ENCODE assay signal across 1 cellular context in the genomic region with DNA sequence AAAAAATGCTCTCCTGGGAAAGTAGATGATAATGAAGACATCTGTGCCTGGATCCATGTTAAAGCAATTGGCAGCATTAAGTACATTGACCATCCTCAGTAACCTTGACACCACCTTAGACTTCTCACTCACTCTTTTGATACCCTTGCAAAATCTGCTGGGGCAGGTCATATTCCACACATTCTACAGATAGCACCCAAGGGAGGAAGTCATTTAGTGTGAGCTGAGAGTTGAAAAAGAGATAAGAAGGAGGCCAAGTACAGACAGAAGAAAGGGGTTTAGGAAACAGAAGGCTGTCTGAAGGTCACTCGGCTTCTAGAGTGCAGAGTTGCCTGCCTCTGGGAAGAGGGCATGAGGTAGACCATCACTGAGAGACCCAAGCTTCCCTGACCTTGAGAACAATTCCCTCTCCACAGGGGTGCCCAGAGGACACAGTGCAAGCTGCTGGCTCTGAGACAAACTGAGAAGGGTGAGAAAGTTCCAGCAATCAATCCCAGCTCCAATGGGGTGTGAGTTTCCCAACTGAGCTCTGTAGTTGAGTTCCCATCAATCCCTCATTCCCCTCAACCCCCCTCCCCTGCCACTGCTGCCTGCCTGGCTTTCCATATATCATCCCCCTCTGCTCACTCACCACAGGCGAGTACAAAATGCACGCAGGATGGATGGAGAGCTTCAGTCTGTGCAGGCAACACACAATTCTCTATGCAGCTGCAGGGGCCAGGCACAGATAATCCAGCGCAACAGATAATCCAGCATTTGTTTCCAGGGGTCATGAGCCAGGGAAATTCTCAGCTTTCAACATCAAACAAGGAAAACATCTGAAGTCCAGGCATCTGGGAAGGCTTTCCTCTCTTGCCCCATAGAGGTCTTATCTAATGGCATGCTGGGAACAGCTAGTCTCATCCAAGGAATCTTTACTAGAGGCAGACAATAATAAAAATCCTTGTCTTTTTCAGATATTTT.
A peak's percentile ranks its signal among the peaks of the same experiment; 100 is the strongest.
TF ChIP-seq lines count a peak whose summit lies in the region.

No MANE protein-coding gene starts in this region.

TF ChIP-seq in liver, 16 proteins besides CTCF, POLR2A, EP300 and RAD21:
- TF ChIP-seq GABPA (IDR thresholded peaks at IDR 0.05 in 1 of 2, conservative IDR thresholded peaks at IDR 0.05 in 1 of 2), result no peak
- peak; percentile 17 for TF ChIP-seq NR2F2 (IDR thresholded peaks at IDR 0.05)
